Comparison of ENCODE assay signal across 11 cellular contexts in the genomic region with DNA sequence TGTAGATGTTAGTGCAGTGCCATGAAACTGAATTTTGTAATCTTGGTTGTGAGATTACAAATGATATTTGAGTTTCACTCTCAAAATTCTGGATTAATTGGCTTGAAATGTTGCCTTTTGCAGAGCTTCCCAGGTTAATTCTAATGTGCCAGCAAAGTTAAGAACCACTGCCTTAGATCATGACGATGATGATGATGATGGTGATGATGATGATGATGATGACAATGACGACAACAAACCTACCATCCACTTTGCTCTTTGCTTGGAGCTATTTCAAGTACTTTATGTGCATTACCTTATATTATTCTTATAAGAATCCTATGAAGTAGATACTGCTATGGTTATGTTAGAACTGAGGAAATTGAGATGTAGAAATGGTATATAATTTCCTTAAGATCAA.
"Had no signal": no experiment of that assay in that cellular context is flagged by ENCODE, and none has a peak within 500 bp of the region (broad histone marks: within the 10 kb centered on the region; RNA-seq: fewer than 3 reads in every experiment).

No MANE protein-coding gene starts in this region.

- H3K4me2 ChIP-seq: GM23338 had no signal

- H3K27ac ChIP-seq: GM23248 had no signal

- H3K4me3 ChIP-seq: GM23248, GM23338, HAP-1 had no signal

- H3K9me3 ChIP-seq: HAP-1 had no signal

- DNase-seq: GM23248, GOT3, H7, H9, HCEC 1CT, HFFc6 had no signal

- FAIRE-seq: H1, H54 had no signal

- ATAC-seq: GM23338, HCT116 had no signal

- H3K36me3 ChIP-seq: HAP-1 had no signal

- H3K4me1 ChIP-seq: HAP-1 had no signal

- H2AFZ ChIP-seq: GM23248, GM23338 had no signal

- H3K9ac ChIP-seq: GM23248 had no signal
